18 cellular contexts compared by ENCODE assay signal in genomic region chr12:52636189-52636588, GRCh38. TPM values are rescaled to one million over a fixed set of nuclear protein-coding genes. Genes with fewer than 3 reads are reported as not detected.
A peak's percentile ranks its signal among the peaks of the same experiment; 100 is the strongest.
DNase-seq lines count a peak whose midpoint lies in the region; ATAC-seq and TF ChIP-seq lines count a peak whose summit lies in the region.
"Had no signal": no experiment of that assay in that cellular context is flagged by ENCODE, and none has a peak within 500 bp of the region (broad histone marks: within the 10 kb centered on the region; RNA-seq: fewer than 3 reads in every experiment).

No MANE protein-coding gene starts in this region.

- H3K27ac ChIP-seq in right atrium auricular region (no peak overlapping the region), heart right ventricle (no peak overlapping the region), lower lobe of right lung (no peak overlapping the region)

- DNase-seq in right atrium auricular region (ENCODE audit: low spot score) (peak; percentile 26), heart right ventricle (no peak), left lobe of liver (ENCODE audit: low spot score) (peak; percentile 33), ureter (ENCODE audit: low spot score) (peak; percentile 32), EL (no peak), lower lobe of right lung (no peak)
- DNase-seq in activated CD8-positive, alpha-beta memory T cell treated with anti-CD3 and anti-CD28 coated beads, Interleukin-2, amount 50 U/mL, for 48 hours = peak; percentile 45
- DNase-seq: Karpas-422, NCI-H187 treated with DMSO at 0.1 percent for 48 hours, NCI-H446 treated with DMSO at 0.1 percent for 48 hours, NCI-H748 treated with DMSO at 0.1 percent for 48 hours had no signal

- intact Hi-C loops in heart right ventricle (cut with DNase I) = no loop called here
- intact Hi-C loops in lower lobe of right lung (cut with DNase I) = no loop called here

- H3K4me1 ChIP-seq in right atrium auricular region (no peaks in the 10 kb centered on the region), heart right ventricle (peaks cover 0 to 2% (median 0%) of the 10 kb centered on the region in 9 donors), lower lobe of right lung (no peaks in the 10 kb centered on the region)

- 82 to 86% methylated on average over 6 of the region's 6 CpGs for WGBS in heart right ventricle, 2 donors

- TF ChIP-seq CTCF in right atrium auricular region (IDR thresholded peaks at IDR 0.05) (no peak), heart right ventricle (IDR thresholded peaks at IDR 0.05) (no peak), lower lobe of right lung (IDR thresholded peaks at IDR 0.05) (no peak)

- no peak overlapping the region for H3K4me3 ChIP-seq in right atrium auricular region
- H3K4me3 ChIP-seq in heart right ventricle = no peak overlapping the region
- no peak overlapping the region for H3K4me3 ChIP-seq in lower lobe of right lung

- H3K27me3 ChIP-seq in right atrium auricular region = no peaks in the 10 kb centered on the region
- peaks cover 0 to 44% (median 13%) of the 10 kb centered on the region in 7 donors for H3K27me3 ChIP-seq in heart right ventricle
- no peaks in the 10 kb centered on the region for H3K27me3 ChIP-seq in lower lobe of right lung (ENCODE audit: low read depth)

- H3K36me3 ChIP-seq in right atrium auricular region = no peaks in the 10 kb centered on the region
- no peaks in the 10 kb centered on the region for H3K36me3 ChIP-seq in heart right ventricle
- H3K36me3 ChIP-seq in lower lobe of right lung = no peaks in the 10 kb centered on the region

- H3K9me3 ChIP-seq in right atrium auricular region (no peaks in the 10 kb centered on the region), heart right ventricle (no peaks in the 10 kb centered on the region), lower lobe of right lung (no peaks in the 10 kb centered on the region)

- ATAC-seq in heart right ventricle (no peak), left lobe of liver (no peak), GM19351 (IDR thresholded peaks at IDR 0.05; ENCODE audit: unreplicated experiment) (no peak), lower lobe of right lung (no peak)
- ATAC-seq: Panc1, Right ventricle myocardium inferior had no signal

RNA-seq across cellular contexts. Expression of gene KRT2, which starts 15.8 kb away (rescaled TPM):
- total RNA-seq in right atrium auricular region (not detected), heart right ventricle (not detected), left lobe of liver (not detected), ureter (not detected), lower lobe of right lung (not detected)
- polyA plus RNA-seq in heart right ventricle = not detected
- total RNA-seq: CD8-positive, alpha-beta memory T cell; Right ventricle myocardium inferior had no signal
- polyA plus RNA-seq: AG04450, BJ had no signal

RNA-seq across cellular contexts. Expression of gene KRT73, which starts 17.8 kb away (rescaled TPM):
- total RNA-seq in right atrium auricular region (not detected), heart right ventricle (not detected), left lobe of liver (not detected), ureter (not detected), lower lobe of right lung (not detected)
- not detected for polyA plus RNA-seq in heart right ventricle
- total RNA-seq: H4, Right ventricle myocardium inferior had no signal
- polyA plus RNA-seq: AG04450, BJ had no signal

RNA-seq across cellular contexts. Expression of gene KRT72, which starts 34.9 kb away (rescaled TPM):
- total RNA-seq in right atrium auricular region (not detected), heart right ventricle (under 1 TPM in 1 of 10 donors, not detected in 9; 0.15 TPM), left lobe of liver (not detected), ureter (not detected), lower lobe of right lung (not detected)
- polyA plus RNA-seq in heart right ventricle = not detected
- total RNA-seq: CD8-positive, alpha-beta memory T cell; H4; Right ventricle myocardium inferior had no signal
- polyA plus RNA-seq: AG04450; BJ; CD8-positive, alpha-beta memory T cell had no signal

RNA-seq across cellular contexts. Expression of gene KRT1, which starts 44.0 kb away (rescaled TPM):
- total RNA-seq in right atrium auricular region (not detected), heart right ventricle (not detected), left lobe of liver (not detected), ureter (not detected), lower lobe of right lung (1.3 TPM)
- not detected for polyA plus RNA-seq in heart right ventricle
- total RNA-seq: CD8-positive, alpha-beta memory T cell; H4; Right ventricle myocardium inferior had no signal
- polyA plus RNA-seq: AG04450, BJ had no signal

Comparison
In these comparisons a context has a peak if more than half of its experiments do, and no peak if none do; other contexts are left out.
1. DNase-seq: peak in right atrium auricular region (single experiment), activated CD8-positive, alpha-beta memory T cell treated with anti-CD3 and anti-CD28 coated beads, Interleukin-2, amount 50 U/mL, for 48 hours (single experiment), left lobe of liver (single experiment) and ureter (single experiment); none in heart right ventricle (0 of 2), EL (single experiment) and lower lobe of right lung (single experiment).